Comparison of ENCODE assay signal across 17 cellular contexts in the genomic region with DNA sequence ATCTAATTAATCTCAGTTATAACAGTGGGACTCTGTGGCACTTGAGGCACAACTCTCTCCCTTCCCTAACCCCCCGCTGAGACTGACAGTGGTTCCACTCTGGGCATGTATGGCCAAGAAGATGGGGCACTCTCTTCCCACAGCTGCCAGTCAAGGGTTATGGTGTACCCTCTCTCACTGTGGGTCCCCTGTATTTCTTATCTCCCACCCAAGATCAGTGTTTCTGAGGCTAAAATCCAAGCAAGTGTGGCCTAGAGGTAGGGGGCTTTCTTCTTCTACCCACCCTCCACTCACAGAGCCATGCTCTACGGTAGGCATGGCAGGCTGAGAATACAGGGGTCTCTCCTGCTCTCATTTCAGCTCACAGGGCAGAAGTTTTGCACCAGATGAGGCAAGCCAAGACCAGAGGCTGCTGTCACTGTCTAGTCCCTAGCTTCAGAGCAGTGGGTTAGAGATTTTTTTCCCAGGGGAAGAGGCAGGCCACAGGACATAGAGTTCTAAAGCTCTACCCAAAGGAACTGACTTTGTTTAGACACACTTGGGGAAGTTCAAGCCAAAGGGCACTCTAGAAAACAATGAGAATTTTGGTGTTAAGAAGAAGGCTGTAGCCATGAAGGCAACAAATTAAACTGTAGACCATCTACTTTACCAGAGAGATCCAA. TPM values are rescaled to one million over a fixed set of nuclear protein-coding genes. Genes with fewer than 3 reads are reported as not detected.
DNase-seq lines count a peak whose midpoint lies in the region; ATAC-seq, FAIRE-seq and TF ChIP-seq lines count a peak whose summit lies in the region.
"Had no signal": no experiment of that assay in that cellular context is flagged by ENCODE, and none has a peak within 500 bp of the region (broad histone marks: within the 10 kb centered on the region; RNA-seq: fewer than 3 reads in every experiment).

No MANE protein-coding gene starts in this region.

- no peaks in the 10 kb centered on the region for H3K9me1 ChIP-seq in K562 (ENCODE audit: control insufficient read depth, insufficient read depth, low read length)

- no peak for DNase-seq in MCF 10A (ENCODE audit: unreplicated experiment)
- no peak for DNase-seq in breast epithelium (ENCODE audit: low spot score in 2 of 2)
- DNase-seq in HTR-8/SVneo (ENCODE audit: insufficient read length, low spot score), result no peak
- DNase-seq in K562 (ENCODE audit: extremely low read depth in 1 of 4, low spot score in 3 of 4), result no peak
- DNase-seq in small intestine, result no peak
- DNase-seq in central memory CD4-positive, alpha-beta T cell, result no peak
- DNase-seq in SK-N-SH, result no peak
- DNase-seq: activated T-cell treated with anti-CD3 and anti-CD28 coated beads, Interleukin-2, amount 50 U/mL, for 48 hours; hypothalamus; left colon; mucosa of descending colon; NCI-H2029 treated with DMSO at 0.1 percent for 48 hours; nucleus accumbens; SIG-M5; substantia nigra had no signal

- BruUV-seq in MCF 10A (replicated peaks; lab: Mats Ljungman, UMichigan) (no TSS peak), K562 (replicated peaks; lab: Mats Ljungman, UMichigan) (no TSS peak)

- peaks cover 3% of the 10 kb centered on the region for H3K36me3 ChIP-seq in breast epithelium
- peaks cover 54% of the 10 kb centered on the region for H3K36me3 ChIP-seq in K562 (ENCODE audit: control insufficient read depth, insufficient read depth, low read length)
- peaks cover 19 to 22% of the 10 kb centered on the region in 2 donors for H3K36me3 ChIP-seq in small intestine (ENCODE audit: control insufficient read depth in 2 of 2, insufficient read depth in 2 of 2, low read length in 2 of 2)
- peaks cover 44 to 76% of the 10 kb centered on the region in 2 experiments for H3K36me3 ChIP-seq in SK-N-SH (replicated peaks in 1 of 2; ENCODE audit: control insufficient read depth in 1 of 2, insufficient read depth in 2 of 2, low read length in 1 of 2)

- intact Hi-C loops in MCF 10A (cut with micrococcal nuclease), result loop anchor here (1.0 kb wide), 1 partner anchor 21 kb away; no protein-coding TSS in a partner anchor
- intact Hi-C loops in breast epithelium (cut with DNase I; ENCODE audit: low total_unique reads), result no loop called here
- intact Hi-C loops in K562 (cut with micrococcal nuclease), result no loop called here

- TF ChIP-seq POLR2A in breast epithelium (IDR thresholded peaks at IDR 0.05) (no peak), K562 (conservative IDR thresholded peaks at IDR 0.05) (no peak)

- H3K27ac ChIP-seq in breast epithelium (peak overlapping the region in 1 of 2 donors; percentile 14), K562 (ENCODE audit: extremely low read depth, low read depth, low read length) (peak overlapping the region; percentile 70), skin epidermis (peak overlapping the region in 14 of 21 experiments; percentile 6 to 70 (median 57)), small intestine (ENCODE audit: low read depth in 1 of 2, low read length in 1 of 2) (peak overlapping the region in 1 of 2 donors; percentile 66), SK-N-SH (ENCODE audit: low read depth in 2 of 2, low read length in 1 of 2) (peak overlapping the region in 1 of 2 experiments; percentile 25; a peak in 1 of 4 replicates)

- H3K4me1 Mint-ChIP-seq in MCF 10A (ENCODE audit: insufficient read depth, unreplicated experiment), result peaks cover 39% of the 10 kb centered on the region

- H3K9ac ChIP-seq in K562 (ENCODE audit: insufficient read depth in 1 of 2, low read depth in 2 of 2, low read length in 2 of 2) (peak overlapping the region; percentile 35 to 37; a peak in 2 of 4 replicates), SK-N-SH (no peak overlapping the region)

- FAIRE-seq in HTR-8/SVneo (lab: Jason Lieb, UNC) (peak; percentile 31), K562 (lab: Jason Lieb, UNC) (no peak), small intestine (lab: Jason Lieb, UNC) (no peak)

- no peaks in the 10 kb centered on the region for H3K9me3 Mint-ChIP-seq in MCF 10A (ENCODE audit: unreplicated experiment)

- CTCF ChIA-PET in MCF 10A (lab: Yijun Ruan, JAX), result interaction anchor here (0.6 to 4.4 kb wide), 8 partner anchors 10 to 774 kb away, joined by 3 to 34 read pairs (median 4); partner anchors contain the start of gene HINT3
- CTCF ChIA-PET in K562 (lab: Yijun Ruan, JAX; ENCODE audit: low intra/inter-chr PET ratio), result no interaction called here
- CTCF ChIA-PET in SK-N-SH (lab: Yijun Ruan, JAX), result interaction anchor here (1.3 to 4.2 kb wide), 3 partner anchors 16 to 32 kb away, joined by 3 to 18 read pairs (median 13); partner anchors contain the start of gene HINT3

- H3K79me2 ChIP-seq in K562 (ENCODE audit: control insufficient read depth, insufficient read depth, low read length), result peaks cover 3% of the 10 kb centered on the region; the same call in 1 of the 3 replicates
- H3K79me2 ChIP-seq in SK-N-SH (ENCODE audit: insufficient read depth), result no peaks in the 10 kb centered on the region

- no peaks in the 10 kb centered on the region for H3K27me3 Mint-ChIP-seq in MCF 10A (ENCODE audit: insufficient read depth, unreplicated experiment)

- peak overlapping the region; percentile 50; the same call in 1 of the 2 replicates for H2AFZ ChIP-seq in K562 (ENCODE audit: low read depth, low read length)
- H2AFZ ChIP-seq in SK-N-SH (ENCODE audit: low read depth), result no peak overlapping the region

- in situ Hi-C loops in K562 (cut with MboI), result no loop called here

- H3K9me2 ChIP-seq in SK-N-SH, result no peaks in the 10 kb centered on the region

- H4K20me1 ChIP-seq in K562 (replicated peaks; ENCODE audit: control insufficient read depth, insufficient read depth, low read length), result no peaks in the 10 kb centered on the region
- H4K20me1 ChIP-seq in SK-N-SH (ENCODE audit: insufficient read depth), result no peaks in the 10 kb centered on the region

- no peak for TF ChIP-seq RAD21 in K562 (CRISPR knock-in tag; conservative IDR thresholded peaks at IDR 0.05 in 1 of 2, IDR thresholded peaks at IDR 0.05 in 1 of 2)
- no peak for TF ChIP-seq RAD21 in SK-N-SH (IDR thresholded peaks at IDR 0.05; ENCODE audit: low read length)

- H3K4me1 ChIP-seq in breast epithelium (peaks cover 0 to 5% of the 10 kb centered on the region in 2 donors), K562 (replicated peaks in 1 of 2; ENCODE audit: control insufficient read depth in 2 of 2, insufficient read depth in 2 of 2, low read length in 2 of 2) (peaks cover 11 to 23% of the 10 kb centered on the region in 2 experiments), small intestine (ENCODE audit: control insufficient read depth in 2 of 2, insufficient read depth in 1 of 2, low read depth in 1 of 2, low read length in 1 of 2) (peaks cover 4 to 9% of the 10 kb centered on the region in 2 donors), SK-N-SH (ENCODE audit: control insufficient read depth in 1 of 2, insufficient read depth in 2 of 2, low read depth in 1 of 2, low read length in 1 of 2) (peaks cover 0 to 11% of the 10 kb centered on the region in 2 experiments; a peak in 2 of 4 replicates)

- no peak for TF ChIP-seq CTCF in MCF 10A (IDR thresholded peaks at IDR 0.05; ENCODE audit: unreplicated experiment)
- no peak for TF ChIP-seq CTCF in breast epithelium (IDR thresholded peaks at IDR 0.05)
- TF ChIP-seq CTCF in K562 (IDR thresholded peaks at IDR 0.05 in 2 of 3, conservative IDR thresholded peaks at IDR 0.05 in 1 of 3; ENCODE audit: insufficient read depth in 2 of 3, low read depth in 1 of 3, low read length in 3 of 3), result no peak
- no peak for TF ChIP-seq CTCF in SK-N-SH (IDR thresholded peaks at IDR 0.05)

- 65% methylated on average over 2 of the region's 2 CpGs for WGBS in K562 (ENCODE audit: insufficient coverage, low coverage, missing lambda C conversion rate)
- 91 to 100% (median 96%) methylated on average over 2 of the region's 2 CpGs for WGBS in small intestine, 3 donors
- WGBS in SK-N-SH (ENCODE audit: low lambda C conversion rate), result 82% methylated on average over 1 of the region's 2 CpGs

- no peak for TF ChIP-seq EP300 in K562 (IDR thresholded peaks at IDR 0.05; ENCODE audit: low read length)
- no peak for TF ChIP-seq EP300 in SK-N-SH (IDR thresholded peaks at IDR 0.05; ENCODE audit: borderline replicate concordance in 1 of 2, low read depth in 1 of 2, low read length in 1 of 2)

- no peak overlapping the region for H3K4me3 ChIP-seq in breast epithelium
- H3K4me3 ChIP-seq in K562, result no peak overlapping the region
- no peak overlapping the region for H3K4me3 ChIP-seq in skin epidermis
- no peak overlapping the region for H3K4me3 ChIP-seq in small intestine (ENCODE audit: low read depth in 1 of 2, low read length in 2 of 2)
- H3K4me3 ChIP-seq in SK-N-SH (ENCODE audit: low read depth in 2 of 2, low read length in 1 of 2), result no peak overlapping the region
- H3K4me3 ChIP-seq: mucosa of descending colon had no signal

- peaks cover 91% of the 10 kb centered on the region for H3K36me3 Mint-ChIP-seq in MCF 10A (ENCODE audit: insufficient read depth, unreplicated experiment)

- no peaks in the 10 kb centered on the region for H3K27me3 ChIP-seq in breast epithelium
- H3K27me3 ChIP-seq in K562 (ENCODE audit: control insufficient read depth in 2 of 2, insufficient read depth in 2 of 2, low read length in 2 of 2), result no peaks in the 10 kb centered on the region
- H3K27me3 ChIP-seq in small intestine (ENCODE audit: control insufficient read depth in 2 of 2, insufficient read depth in 2 of 2, low read length in 2 of 2), result no peaks in the 10 kb centered on the region
- no peaks in the 10 kb centered on the region for H3K27me3 ChIP-seq in SK-N-SH (ENCODE audit: insufficient read depth)

- H3K27ac Mint-ChIP-seq in MCF 10A (ENCODE audit: low read depth, unreplicated experiment), result peak overlapping the region; percentile 80

- no peak; the same call in 2 of the 3 replicates for ATAC-seq in K562
- ATAC-seq: left colon, mucosa of descending colon, sciatic nerve had no signal

- H3K9me3 ChIP-seq in breast epithelium (no peaks in the 10 kb centered on the region), K562 (replicated peaks; ENCODE audit: control insufficient read depth, insufficient read depth, low read depth, low read length) (no peaks in the 10 kb centered on the region), small intestine (ENCODE audit: control insufficient read depth, low read depth) (no peaks in the 10 kb centered on the region), SK-N-SH (no peaks in the 10 kb centered on the region)
- H3K9me3 ChIP-seq: mucosa of descending colon had no signal

- H3F3A ChIP-seq in SK-N-SH (replicated peaks; ENCODE audit: insufficient read depth), result no peaks in the 10 kb centered on the region

- POLR2A ChIA-PET in MCF 10A (lab: Yijun Ruan, JAX) (interaction anchor here (0.7 to 15.3 kb wide), 13 partner anchors 7 to 650 kb away, joined by 3 to 305 read pairs (median 4); partner anchors contain the start of genes HINT3 and NCOA7), K562 (lab: Yijun Ruan, JAX) (interaction anchor here (1.0 to 3.7 kb wide), 5 partner anchors 11 to 138 kb away, joined by 3 to 14 read pairs (median 5); no protein-coding TSS in a partner anchor), SK-N-SH (lab: Yijun Ruan, JAX) (no interaction called here)

- H3K4me3 Mint-ChIP-seq in MCF 10A (ENCODE audit: unreplicated experiment), result peak overlapping the region; percentile 34

- H3K4me2 ChIP-seq in K562 (ENCODE audit: insufficient read depth, low read length) (no peak overlapping the region), SK-N-SH (no peak overlapping the region)

RNA-seq across cellular contexts. Expression of gene HINT3, which starts 31.7 kb away (rescaled TPM):
- total RNA-seq in MCF 10A (2022) (17.9 and 20.2 TPM in 2 replicates), breast epithelium (10 to 100 TPM; 19.0 to 37.3 (median 26.2) TPM), K562 (2014; rRNA removed) (11.8 and 13.7 TPM in 2 replicates), K562 (2014; rRNA removed; fragmentation: Illumina TruSeq; extraction: Trizol) (16.6 and 16.9 TPM in 2 replicates), K562 (2015; rRNA removed; fragmentation: Illumina TruSeq; extraction: Trizol) (14.6 and 16.2 TPM in 2 replicates), K562 (2021) (10.8 and 11.3 TPM in 2 replicates)
- 1.1 and 2.9 TPM in 2 replicates for total RNA-seq in K562 (2011; cell fraction: chromatin; rRNA removed; ENCODE audit: low replicate concordance)
- 1.2 and 1.3 TPM in 2 replicates for total RNA-seq in K562 (2011; cell fraction: nucleolus; rRNA removed)
- total RNA-seq in K562 (2011; cell fraction: nucleoplasm; rRNA removed), result 2.2 and 4.0 TPM in 2 replicates
- polyA plus RNA-seq in K562 (2011; rRNA removed) (4.7 and 5.1 TPM in 2 replicates), K562 (2014; fragmentation: Illumina TruSeq; extraction: Trizol) (12.6 and 13.7 TPM in 2 replicates), K562 (2014; fragmentation: Nextera tagmentation; extraction: Ambion mirVana) (1 to 10 TPM; 1.4 to 1.9 TPM), K562 (2014; rRNA removed) (7.6 and 8.9 TPM in 2 replicates), small intestine (10 to 100 TPM; 11.1 to 14.3 (median 14.1) TPM), SK-N-SH (2012; rRNA removed) (1.8 and 1.9 TPM in 2 replicates)
- 2.4 and 2.8 TPM in 2 replicates for polyA plus RNA-seq in K562 (2011; cell fraction: cytosol; rRNA removed)
- polyA plus RNA-seq in K562 (2011; cell fraction: nucleus; rRNA removed), result 0.98 and 1.3 TPM in 2 replicates
- 15.3 and 21.7 TPM in 2 replicates for polyA plus RNA-seq in K562 (2012)
- 3.1 and 4.7 TPM in 2 replicates for polyA minus RNA-seq in K562 (2011; rRNA and poly(A)+ RNA removed)
- 3.5 and 6.0 TPM in 2 replicates for polyA minus RNA-seq in K562 (2011; cell fraction: cytosol; rRNA and poly(A)+ RNA removed)
- polyA minus RNA-seq in K562 (2011; cell fraction: nucleus; rRNA and poly(A)+ RNA removed), result 1.3 and 2.2 TPM in 2 replicates
- polyA plus RNA-seq in SK-N-SH (2012; cell fraction: cytosol; rRNA removed), result 3.9 and 5.0 TPM in 2 replicates
- 1.2 and 1.3 TPM in 2 replicates for polyA plus RNA-seq in SK-N-SH (2012; cell fraction: nucleus; rRNA removed)
